ENCODE assay signal across 11 cellular contexts in the genomic region with DNA sequence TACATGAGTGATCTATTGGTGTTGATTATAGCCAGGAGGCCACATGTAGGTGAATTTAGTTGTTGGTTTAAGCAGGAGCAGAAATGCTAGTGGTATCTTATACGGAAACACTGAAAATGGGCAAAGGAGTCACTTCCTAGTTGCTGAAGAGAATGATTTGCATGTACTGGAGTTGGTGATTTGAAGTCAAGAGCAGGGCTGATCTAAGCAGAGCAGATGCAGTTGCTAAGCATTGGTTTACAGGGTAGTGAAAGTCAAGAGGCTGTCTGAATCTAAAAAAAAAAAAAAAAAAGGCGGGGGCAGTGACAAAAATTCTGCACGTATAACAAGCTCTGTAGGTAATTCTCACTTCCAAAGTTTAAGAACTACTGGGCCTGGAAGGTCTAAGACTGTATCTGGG. TPM values are rescaled to one million over a fixed set of nuclear protein-coding genes. Genes with fewer than 3 reads are reported as not detected.
DNase-seq lines count a peak whose midpoint lies in the region; ATAC-seq, FAIRE-seq and TF ChIP-seq lines count a peak whose summit lies in the region.
"Had no signal": no experiment of that assay in that cellular context is flagged by ENCODE, and none has a peak within 500 bp of the region (broad histone marks: within the 10 kb centered on the region; RNA-seq: fewer than 3 reads in every experiment).

No MANE protein-coding gene starts in this region.

- no peak overlapping the region for H4K5ac ChIP-seq in mesendoderm (ENCODE audit: low read length)

- intact Hi-C loops in esophagus squamous epithelium (cut with DNase I): no loop called here

- DNase-seq in GM12892 (ENCODE audit: insufficient read length) (no peak), T-helper 9 cell (no peak), brain microvascular endothelial cell (no peak), esophagus squamous epithelium (lab: John Stamatoyannopoulos, UW) (no peak), mesendoderm (no peak)
- DNase-seq: heart left ventricle, Peyer's patch, right lobe of liver had no signal

- H2AK5ac ChIP-seq in mesendoderm (ENCODE audit: low read length): no peak overlapping the region

- H3K79me1 ChIP-seq in mesendoderm (ENCODE audit: low read length): no peaks in the 10 kb centered on the region

- H3K4ac ChIP-seq in mesendoderm (ENCODE audit: low read depth, low read length): no peak overlapping the region

- H3K4me3 ChIP-seq in brain microvascular endothelial cell (ENCODE audit: low read depth, low read length) (no peak overlapping the region), esophagus squamous epithelium (no peak overlapping the region), mesendoderm (ENCODE audit: low read length) (no peak overlapping the region)
- H3K4me3 ChIP-seq: heart left ventricle, Peyer's patch, right lobe of liver had no signal

- H3K27me3 ChIP-seq in brain microvascular endothelial cell (replicated peaks) (no peaks in the 10 kb centered on the region), esophagus squamous epithelium (no peaks in the 10 kb centered on the region), mesendoderm (ENCODE audit: insufficient read depth, low read length, poor library complexity) (no peaks in the 10 kb centered on the region)
- H3K27me3 ChIP-seq: Peyer's patch, right lobe of liver had no signal

- no peak overlapping the region for H3K9ac ChIP-seq in mesendoderm (ENCODE audit: low read length)

- H2BK15ac ChIP-seq in mesendoderm (replicated peaks; ENCODE audit: low read depth): no peak overlapping the region

- H2BK5ac ChIP-seq in mesendoderm (ENCODE audit: low read length): no peak overlapping the region

- H3K9me3 ChIP-seq in esophagus squamous epithelium: no peaks in the 10 kb centered on the region
- H3K9me3 ChIP-seq: heart left ventricle, Peyer's patch, right lobe of liver had no signal

- TF ChIP-seq CTCF in brain microvascular endothelial cell (IDR thresholded peaks at IDR 0.05; ENCODE audit: low read depth, low read length, missing control alignments): no peak
- no peak for TF ChIP-seq CTCF in esophagus squamous epithelium (IDR thresholded peaks at IDR 0.05)

- H3K36me3 ChIP-seq in brain microvascular endothelial cell (replicated peaks) (no peaks in the 10 kb centered on the region), esophagus squamous epithelium (no peaks in the 10 kb centered on the region), mesendoderm (ENCODE audit: control insufficient read depth, insufficient read depth, low read length) (no peaks in the 10 kb centered on the region)
- H3K36me3 ChIP-seq: heart left ventricle, Peyer's patch, right lobe of liver had no signal

- 80 to 83% methylated on average over 3 of the region's 3 CpGs for WGBS in esophagus squamous epithelium, 2 donors
- WGBS in mesendoderm (ENCODE audit: extremely low coverage, insufficient coverage, low lambda C conversion rate): no CpG with 5 or more reads among the region's 3 CpGs

- no peak overlapping the region for H4K8ac ChIP-seq in mesendoderm (ENCODE audit: low read depth, low read length)

- no peak overlapping the region for H3K23ac ChIP-seq in mesendoderm (ENCODE audit: low read length)

- in situ Hi-C loops in brain microvascular endothelial cell (cut with HindIII; ENCODE audit: low pct_ligation_motif_present, low sequenced_read_pairs): no loop called here

- H3K27ac ChIP-seq in brain microvascular endothelial cell (no peak overlapping the region), esophagus squamous epithelium (no peak overlapping the region), mesendoderm (ENCODE audit: low read depth, low read length) (no peak overlapping the region)
- H3K27ac ChIP-seq: heart left ventricle, Peyer's patch, right lobe of liver had no signal

- peak; percentile 84 for FAIRE-seq in GM12892 (lab: Jason Lieb, UNC)

- peaks cover 0 to 2% (median 0%) of the 10 kb centered on the region in 3 donors for H3K4me1 ChIP-seq in esophagus squamous epithelium
- no peaks in the 10 kb centered on the region for H3K4me1 ChIP-seq in mesendoderm (ENCODE audit: control insufficient read depth, low read depth, low read length)
- H3K4me1 ChIP-seq: Peyer's patch had no signal

- no peak overlapping the region for H3K18ac ChIP-seq in mesendoderm (ENCODE audit: low read length)

- peaks cover 8% of the 10 kb centered on the region for H3K79me2 ChIP-seq in mesendoderm (ENCODE audit: control insufficient read depth, insufficient read depth, low read length)

- H3K4me2 ChIP-seq in mesendoderm (ENCODE audit: low read length): no peak overlapping the region

- no peak overlapping the region for H2BK120ac ChIP-seq in mesendoderm (ENCODE audit: low read depth, low read length)

- ATAC-seq in GM19395 (IDR thresholded peaks at IDR 0.05; ENCODE audit: unreplicated experiment): peak; percentile 75
- peak; percentile 70 for ATAC-seq in HG02870 (IDR thresholded peaks at IDR 0.05; ENCODE audit: unreplicated experiment)
- ATAC-seq in HG03571 (IDR thresholded peaks at IDR 0.05; ENCODE audit: unreplicated experiment): peak; percentile 65
- ATAC-seq: heart left ventricle, right lobe of liver had no signal

- TF ChIP-seq POLR2A in GM12892 (IDR thresholded peaks at IDR 0.05; ENCODE audit: low read depth, low read length) (no peak), esophagus squamous epithelium (IDR thresholded peaks at IDR 0.05) (no peak)

- no peak overlapping the region for H3K56ac ChIP-seq in mesendoderm (ENCODE audit: low read length)

RNA-seq across cellular contexts. Expression of gene PHF6, which starts 3.5 kb away (rescaled TPM):
- polyA plus RNA-seq in GM12892 (2012; ENCODE audit: missing spikeins): 33.0 TPM
- 10 to 100 TPM; 12.3 to 16.0 (median 13.6) TPM for total RNA-seq in esophagus squamous epithelium
- 33.4 TPM for polyA plus RNA-seq in mesendoderm (2013, experiment 1 of 2)
- polyA plus RNA-seq in mesendoderm (2013, experiment 2 of 2): 33.1 TPM
